In genomic region chr4:85861064-85861767, GRCh38 we compare ENCODE assay signal across 19 cellular contexts.
DNase-seq lines count a peak whose midpoint lies in the region; ATAC-seq and TF ChIP-seq lines count a peak whose summit lies in the region.
"Had no signal": no experiment of that assay in that cellular context is flagged by ENCODE, and none has a peak within 500 bp of the region (broad histone marks: within the 10 kb centered on the region; RNA-seq: fewer than 3 reads in every experiment).

No MANE protein-coding gene starts in this region.

- no peak for TF ChIP-seq EP300 in transverse colon (IDR thresholded peaks at IDR 0.05; ENCODE audit: low read depth)

- no peaks in the 10 kb centered on the region for H3K4me1 Mint-ChIP-seq in natural killer cell treated with Interleukin-12 subunit alpha and Interleukin-12 subunit beta and Interleukin-15 and Interleukin-18, amount 100 ng/mL, for 72 hours (ENCODE audit: low read depth in 2 of 2)
- H3K4me1 Mint-ChIP-seq: activated CD4-positive, alpha-beta memory T cell treated with anti-CD3 and anti-CD28 coated beads, Interleukin-2, amount 10 ng/mL, durations not matched to agents 7 days and 5 days; CD14-positive monocyte had no signal

- no peaks in the 10 kb centered on the region for H3K36me3 Mint-ChIP-seq in natural killer cell treated with Interleukin-12 subunit alpha and Interleukin-12 subunit beta and Interleukin-15 and Interleukin-18, amount 100 ng/mL, for 72 hours

- H3K4me3 ChIP-seq in epithelial cell of esophagus (ENCODE audit: low read length) = no peak overlapping the region
- H3K4me3 ChIP-seq in aorta (ENCODE audit: low read length in 2 of 2) = no peak overlapping the region
- no peak overlapping the region for H3K4me3 ChIP-seq in transverse colon
- H3K4me3 ChIP-seq: A549, adrenal gland, left lung, psoas muscle, SJSA1 had no signal

- no peak overlapping the region for H3K4me3 Mint-ChIP-seq in natural killer cell treated with Interleukin-12 subunit alpha and Interleukin-12 subunit beta and Interleukin-15 and Interleukin-18, amount 100 ng/mL, for 72 hours
- H3K4me3 Mint-ChIP-seq: activated CD4-positive, alpha-beta memory T cell treated with anti-CD3 and anti-CD28 coated beads, Interleukin-2, amount 10 ng/mL, durations not matched to agents 7 days and 5 days; CD14-positive monocyte; naive B cell had no signal

- H3K27me3 ChIP-seq in aorta (ENCODE audit: control insufficient read depth in 1 of 2, insufficient read depth in 2 of 2, low read length in 1 of 2) = no peaks in the 10 kb centered on the region
- H3K27me3 ChIP-seq in transverse colon = no peaks in the 10 kb centered on the region
- H3K27me3 ChIP-seq: adrenal gland, left lung, SJSA1 had no signal

- in situ Hi-C loops in transverse colon (cut with MboI; ENCODE audit: low pct_ligation_motif_present in 1 of 4, low pct_unique_long_range_greater_than_20kb in 1 of 4, low sequenced_read_pairs in 3 of 4) = no loop called here

- intact Hi-C loops in aorta (cut with DNase I) = loop anchor here in 1 of 2 donors (5.0 to 10.0 kb wide), 2 partner anchors 34 to 104 kb away; no protein-coding TSS in a partner anchor
- intact Hi-C loops in transverse colon (cut with DNase I; ENCODE audit: low total_unique reads) = no loop called here

- H3K4me1 ChIP-seq in aorta (ENCODE audit: control insufficient read depth in 1 of 2, insufficient read depth in 2 of 2, low read length in 2 of 2) = peaks cover 2 to 5% of the 10 kb centered on the region in 2 donors
- H3K4me1 ChIP-seq in transverse colon = peaks cover 0 to 23% (median 5%) of the 10 kb centered on the region in 4 donors
- H3K4me1 ChIP-seq: adrenal gland, left lung had no signal

- H3K36me3 ChIP-seq in aorta (ENCODE audit: control insufficient read depth in 1 of 2, insufficient read depth in 2 of 2, low read length in 1 of 2) (no peaks in the 10 kb centered on the region), transverse colon (no peaks in the 10 kb centered on the region)
- H3K36me3 ChIP-seq: adrenal gland, left lung, SJSA1 had no signal

- TF ChIP-seq POLR2A in transverse colon (IDR thresholded peaks at IDR 0.05) = no peak

- peaks cover 4% of the 10 kb centered on the region for H3K9me3 Mint-ChIP-seq in natural killer cell treated with Interleukin-12 subunit alpha and Interleukin-12 subunit beta and Interleukin-15 and Interleukin-18, amount 100 ng/mL, for 72 hours
- H3K9me3 Mint-ChIP-seq: activated CD4-positive, alpha-beta memory T cell treated with anti-CD3 and anti-CD28 coated beads, Interleukin-2, amount 10 ng/mL, durations not matched to agents 7 days and 5 days had no signal

- H3K27ac ChIP-seq in aorta (ENCODE audit: low read depth in 1 of 2, low read length in 2 of 2) (peak overlapping the region; percentile 67 to 68), transverse colon (peak overlapping the region in 1 of 4 donors; percentile 32)
- H3K27ac ChIP-seq: A549, adrenal gland, left lung, psoas muscle, SJSA1 had no signal

- DNase-seq in NCI-H748 (lab: John Stamatoyannopoulos, UW; ENCODE audit: unreplicated experiment) = peak; percentile 50
- DNase-seq in NCI-H748 treated with DMSO at 0.1 percent for 48 hours (lab: John Stamatoyannopoulos, UW) = no peak
- DNase-seq in NCI-H345 (lab: John Stamatoyannopoulos, UW) = peak; percentile 62
- DNase-seq in epithelial cell of esophagus (ENCODE audit: low read depth) = peak; percentile 78
- DNase-seq in aorta = no peak
- no peak for DNase-seq in transverse colon
- DNase-seq in natural killer cell treated with Interleukin-12 subunit alpha and Interleukin-12 subunit beta and Interleukin-15 and Interleukin-18, amount 100 ng/mL, for 72 hours (ENCODE audit: low spot score) = no peak
- DNase-seq: activated CD4-positive, alpha-beta memory T cell treated with anti-CD3 and anti-CD28 coated beads, Interleukin-2, amount 10 ng/mL, durations not matched to agents 7 days and 5 days; adrenal gland; cortex of kidney; left lung; naive B cell; NCI-H1048; psoas muscle had no signal

- ATAC-seq in aorta (ENCODE audit: low FRiP score) (no peak), GM18867 (IDR thresholded peaks at IDR 0.05; ENCODE audit: unreplicated experiment) (no peak)
- ATAC-seq in natural killer cell treated with Interleukin-12 subunit alpha and Interleukin-12 subunit beta and Interleukin-15 and Interleukin-18, amount 100 ng/mL, for 72 hours = no peak
- ATAC-seq: A549, HCT116, left lung, psoas muscle had no signal

- H3K27me3 Mint-ChIP-seq in natural killer cell treated with Interleukin-12 subunit alpha and Interleukin-12 subunit beta and Interleukin-15 and Interleukin-18, amount 100 ng/mL, for 72 hours = no peaks in the 10 kb centered on the region
- H3K27me3 Mint-ChIP-seq: activated CD4-positive, alpha-beta memory T cell treated with anti-CD3 and anti-CD28 coated beads, Interleukin-2, amount 10 ng/mL, durations not matched to agents 7 days and 5 days; naive B cell had no signal

- no peak for TF ChIP-seq CTCF in epithelial cell of esophagus (IDR thresholded peaks at IDR 0.05; ENCODE audit: insufficient read depth, low read depth, low read length, missing control alignments)
- no peak for TF ChIP-seq CTCF in transverse colon (IDR thresholded peaks at IDR 0.05)

- no peaks in the 10 kb centered on the region for H3K9me3 ChIP-seq in aorta (ENCODE audit: control insufficient read depth, low read length)
- H3K9me3 ChIP-seq in transverse colon = no peaks in the 10 kb centered on the region
- H3K9me3 ChIP-seq: A549, adrenal gland, left lung, psoas muscle, SJSA1 had no signal

- no peak overlapping the region for H3K27ac Mint-ChIP-seq in natural killer cell treated with Interleukin-12 subunit alpha and Interleukin-12 subunit beta and Interleukin-15 and Interleukin-18, amount 100 ng/mL, for 72 hours
- H3K27ac Mint-ChIP-seq: activated CD4-positive, alpha-beta memory T cell treated with anti-CD3 and anti-CD28 coated beads, Interleukin-2, amount 10 ng/mL, durations not matched to agents 7 days and 5 days; CD14-positive monocyte; naive B cell had no signal

- 28% methylated on average over 6 of the region's 6 CpGs for WGBS in aorta, 2 donors
- WGBS in transverse colon (ENCODE audit: low coverage in 1 of 2), 2 donors = 26 to 43% methylated on average over 6 of the region's 6 CpGs

Comparison
In these comparisons a context has a peak if more than half of its experiments do, and no peak if none do; other contexts are left out.
1. DNase-seq: peak in NCI-H748 (single experiment), NCI-H345 (single experiment) and epithelial cell of esophagus (single experiment); none in NCI-H748 treated with DMSO at 0.1 percent for 48 hours (single experiment), aorta (0 of 2), transverse colon (single experiment) and natural killer cell treated with Interleukin-12 subunit alpha and Interleukin-12 subunit beta and Interleukin-15 and Interleukin-18, amount 100 ng/mL, for 72 hours (single experiment).